In the genomic region with DNA sequence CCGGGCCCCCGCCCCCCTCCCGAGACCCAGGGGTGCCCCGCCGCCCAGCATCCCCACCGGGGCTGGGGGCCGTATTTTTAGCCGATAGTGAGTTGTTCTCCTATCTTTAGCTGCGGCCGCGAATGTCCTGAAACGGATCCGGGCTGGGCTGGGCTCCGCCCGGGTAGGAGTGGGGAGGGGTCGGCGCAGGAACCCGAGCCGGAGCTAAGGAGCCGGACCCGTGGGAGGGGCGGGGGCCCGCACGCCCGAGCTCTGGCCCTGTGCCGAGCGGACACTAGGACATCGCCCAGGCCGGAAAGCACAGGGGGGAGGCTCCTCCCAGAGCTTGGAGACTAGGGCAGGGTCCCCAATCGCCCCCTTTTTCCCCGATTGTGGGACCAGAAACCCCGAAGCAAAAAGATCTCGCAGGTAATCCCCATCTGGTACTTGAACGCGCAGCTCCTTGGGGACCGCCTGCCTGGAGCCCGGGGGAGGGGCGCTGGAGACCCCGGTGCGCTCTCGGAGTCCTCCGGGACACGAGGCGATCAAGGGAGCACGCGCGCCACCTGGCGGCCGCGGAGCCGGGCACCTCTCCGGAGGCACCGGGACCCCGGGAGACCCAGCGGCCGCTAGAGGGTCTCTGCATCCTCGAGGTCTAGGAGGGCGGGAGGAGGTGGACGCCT, we compare ENCODE assay signal across 1 cellular context.
TF ChIP-seq lines count a peak whose summit lies in the region.

No MANE protein-coding gene starts in this region.

TF ChIP-seq in HepG2, 621 proteins besides CTCF, POLR2A, EP300 and RAD21 (continued from another document and continues in another):
- TF ChIP-seq, protein P1, sequence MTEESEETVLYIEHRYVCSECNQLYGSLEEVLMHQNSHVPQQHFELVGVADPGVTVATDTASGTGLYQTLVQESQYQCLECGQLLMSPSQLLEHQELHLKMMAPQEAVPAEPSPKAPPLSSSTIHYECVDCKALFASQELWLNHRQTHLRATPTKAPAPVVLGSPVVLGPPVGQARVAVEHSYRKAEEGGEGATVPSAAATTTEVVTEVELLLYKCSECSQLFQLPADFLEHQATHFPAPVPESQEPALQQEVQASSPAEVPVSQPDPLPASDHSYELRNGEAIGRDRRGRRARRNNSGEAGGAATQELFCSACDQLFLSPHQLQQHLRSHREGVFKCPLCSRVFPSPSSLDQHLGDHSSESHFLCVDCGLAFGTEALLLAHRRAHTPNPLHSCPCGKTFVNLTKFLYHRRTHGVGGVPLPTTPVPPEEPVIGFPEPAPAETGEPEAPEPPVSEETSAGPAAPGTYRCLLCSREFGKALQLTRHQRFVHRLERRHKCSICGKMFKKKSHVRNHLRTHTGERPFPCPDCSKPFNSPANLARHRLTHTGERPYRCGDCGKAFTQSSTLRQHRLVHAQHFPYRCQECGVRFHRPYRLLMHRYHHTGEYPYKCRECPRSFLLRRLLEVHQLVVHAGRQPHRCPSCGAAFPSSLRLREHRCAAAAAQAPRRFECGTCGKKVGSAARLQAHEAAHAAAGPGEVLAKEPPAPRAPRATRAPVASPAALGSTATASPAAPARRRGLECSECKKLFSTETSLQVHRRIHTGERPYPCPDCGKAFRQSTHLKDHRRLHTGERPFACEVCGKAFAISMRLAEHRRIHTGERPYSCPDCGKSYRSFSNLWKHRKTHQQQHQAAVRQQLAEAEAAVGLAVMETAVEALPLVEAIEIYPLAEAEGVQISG (CRISPR knock-in tag; IDR thresholded peaks at IDR 0.05): peak; percentile 51
- TF ChIP-seq NCOA1 (CRISPR knock-in tag; IDR thresholded peaks at IDR 0.05) (peak; percentile 93), ZNF501 (CRISPR knock-in tag; IDR thresholded peaks at IDR 0.05) (peak; percentile 76), HNF4A (CRISPR knock-in tag; IDR thresholded peaks at IDR 0.05) (peak; percentile 12; the same call in 1 of the 2 replicates), THAP11 (CRISPR knock-in tag; IDR thresholded peaks at IDR 0.05) (peak; percentile 54; the same call in 1 of the 2 replicates), ZBTB7A (CRISPR knock-in tag; IDR thresholded peaks at IDR 0.05) (peak; percentile 93), YEATS4 (CRISPR knock-in tag; IDR thresholded peaks at IDR 0.05; ENCODE audit: borderline replicate concordance) (peak; percentile 39; the same call in 1 of the 2 replicates), ZNF709 (CRISPR knock-in tag; IDR thresholded peaks at IDR 0.05) (0 out of 2 replicates have a peak, but pooled peaks have one; percentile 28), MYC (CRISPR knock-in tag; IDR thresholded peaks at IDR 0.05; ENCODE audit: borderline replicate concordance) (peak; percentile 93), ELF3 (CRISPR knock-in tag; IDR thresholded peaks at IDR 0.05) (0 out of 2 replicates have a peak, but pooled peaks have one; percentile 52), BCL6 (CRISPR knock-in tag; IDR thresholded peaks at IDR 0.05) (peak; percentile 57; the same call in 1 of the 2 replicates), FOXA1 (IDR thresholded peaks at IDR 0.05) (no peak), FOXA1 (CRISPR knock-in tag; IDR thresholded peaks at IDR 0.05) (0 out of 2 replicates have a peak, but pooled peaks have one; percentile 8), ZSCAN29 (CRISPR knock-in tag; conservative IDR thresholded peaks at IDR 0.05) (0 out of 2 replicates have a peak, but pooled peaks have one; percentile 31), SRSF1 (optimal IDR thresholded peaks at IDR 0.05; ENCODE audit: low read depth, low read length) (peak; percentile 57), ZNF20 (CRISPR knock-in tag; IDR thresholded peaks at IDR 0.05) (no peak), NCOA2 (CRISPR knock-in tag; IDR thresholded peaks at IDR 0.05) (peak; percentile 51; the same call in 1 of the 2 replicates), ZNF263 (CRISPR knock-in tag; IDR thresholded peaks at IDR 0.05) (peak; percentile 84), NR2F6 (IDR thresholded peaks at IDR 0.05) (no peak), NR2F6 (CRISPR knock-in tag; IDR thresholded peaks at IDR 0.05) (peak; percentile 37; the same call in 1 of the 2 replicates), YY1 (IDR thresholded peaks at IDR 0.05; ENCODE audit: insufficient read depth, insufficient replicate concordance, low read depth, low read length) (peak; percentile 77), RFXAP (CRISPR knock-in tag; IDR thresholded peaks at IDR 0.05; ENCODE audit: borderline replicate concordance) (0 out of 2 replicates have a peak, but pooled peaks have one; percentile 63), ZFY (CRISPR knock-in tag; IDR thresholded peaks at IDR 0.05) (peak; percentile 68), ZMYM3 (CRISPR knock-in tag; IDR thresholded peaks at IDR 0.05) (peak; percentile 52; the same call in 1 of the 2 replicates), ZBTB20 (CRISPR knock-in tag; IDR thresholded peaks at IDR 0.05; ENCODE audit: borderline replicate concordance, low read depth) (peak; percentile 53; the same call in 1 of the 2 replicates), ISX (CRISPR knock-in tag; conservative IDR thresholded peaks at IDR 0.05) (no peak), HOXA5 (CRISPR knock-in tag; IDR thresholded peaks at IDR 0.05) (peak; percentile 57; the same call in 1 of the 2 replicates), PITX1 (CRISPR knock-in tag; IDR thresholded peaks at IDR 0.05) (peak; percentile 38; the same call in 1 of the 2 replicates)
- TF ChIP-seq, protein P2, sequence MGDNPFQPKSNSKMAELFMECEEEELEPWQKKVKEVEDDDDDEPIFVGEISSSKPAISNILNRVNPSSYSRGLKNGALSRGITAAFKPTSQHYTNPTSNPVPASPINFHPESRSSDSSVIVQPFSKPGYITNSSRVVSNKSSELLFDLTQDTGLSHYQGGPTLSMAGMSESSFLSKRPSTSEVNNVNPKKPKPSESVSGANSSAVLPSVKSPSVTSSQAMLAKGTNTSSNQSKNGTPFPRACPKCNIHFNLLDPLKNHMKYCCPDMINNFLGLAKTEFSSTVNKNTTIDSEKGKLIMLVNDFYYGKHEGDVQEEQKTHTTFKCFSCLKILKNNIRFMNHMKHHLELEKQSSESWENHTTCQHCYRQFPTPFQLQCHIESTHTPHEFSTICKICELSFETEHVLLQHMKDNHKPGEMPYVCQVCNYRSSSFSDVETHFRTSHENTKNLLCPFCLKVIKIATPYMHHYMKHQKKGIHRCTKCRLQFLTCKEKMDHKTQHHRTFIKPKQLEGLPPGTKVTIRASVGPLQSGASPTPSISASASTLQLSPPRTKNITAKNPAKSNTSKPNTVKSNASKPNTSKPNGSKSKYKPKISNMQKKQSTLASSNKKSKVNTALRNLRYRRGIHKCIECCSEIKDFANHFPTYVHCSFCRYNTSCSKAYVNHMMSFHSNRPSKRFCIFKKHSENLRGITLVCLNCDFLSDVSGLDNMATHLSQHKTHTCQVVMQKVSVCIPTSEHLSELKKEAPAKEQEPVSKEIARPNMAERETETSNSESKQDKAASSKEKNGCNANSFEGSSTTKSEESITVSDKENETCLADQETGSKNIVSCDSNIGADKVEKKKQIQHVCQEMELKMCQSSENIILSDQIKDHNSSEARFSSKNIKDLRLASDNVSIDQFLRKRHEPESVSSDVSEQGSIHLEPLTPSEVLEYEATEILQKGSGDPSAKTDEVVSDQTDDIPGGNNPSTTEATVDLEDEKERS (CRISPR knock-in tag; IDR thresholded peaks at IDR 0.05): 0 out of 2 replicates have a peak, but pooled peaks have one; percentile 21
- TF ChIP-seq, protein P3, sequence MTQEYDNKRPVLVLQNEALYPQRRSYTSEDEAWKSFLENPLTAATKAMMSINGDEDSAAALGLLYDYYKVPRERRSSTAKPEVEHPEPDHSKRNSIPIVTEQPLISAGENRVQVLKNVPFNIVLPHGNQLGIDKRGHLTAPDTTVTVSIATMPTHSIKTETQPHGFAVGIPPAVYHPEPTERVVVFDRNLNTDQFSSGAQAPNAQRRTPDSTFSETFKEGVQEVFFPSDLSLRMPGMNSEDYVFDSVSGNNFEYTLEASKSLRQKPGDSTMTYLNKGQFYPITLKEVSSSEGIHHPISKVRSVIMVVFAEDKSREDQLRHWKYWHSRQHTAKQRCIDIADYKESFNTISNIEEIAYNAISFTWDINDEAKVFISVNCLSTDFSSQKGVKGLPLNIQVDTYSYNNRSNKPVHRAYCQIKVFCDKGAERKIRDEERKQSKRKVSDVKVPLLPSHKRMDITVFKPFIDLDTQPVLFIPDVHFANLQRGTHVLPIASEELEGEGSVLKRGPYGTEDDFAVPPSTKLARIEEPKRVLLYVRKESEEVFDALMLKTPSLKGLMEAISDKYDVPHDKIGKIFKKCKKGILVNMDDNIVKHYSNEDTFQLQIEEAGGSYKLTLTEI (CRISPR knock-in tag; conservative IDR thresholded peaks at IDR 0.05): no peak
- TF ChIP-seq, protein P4, sequence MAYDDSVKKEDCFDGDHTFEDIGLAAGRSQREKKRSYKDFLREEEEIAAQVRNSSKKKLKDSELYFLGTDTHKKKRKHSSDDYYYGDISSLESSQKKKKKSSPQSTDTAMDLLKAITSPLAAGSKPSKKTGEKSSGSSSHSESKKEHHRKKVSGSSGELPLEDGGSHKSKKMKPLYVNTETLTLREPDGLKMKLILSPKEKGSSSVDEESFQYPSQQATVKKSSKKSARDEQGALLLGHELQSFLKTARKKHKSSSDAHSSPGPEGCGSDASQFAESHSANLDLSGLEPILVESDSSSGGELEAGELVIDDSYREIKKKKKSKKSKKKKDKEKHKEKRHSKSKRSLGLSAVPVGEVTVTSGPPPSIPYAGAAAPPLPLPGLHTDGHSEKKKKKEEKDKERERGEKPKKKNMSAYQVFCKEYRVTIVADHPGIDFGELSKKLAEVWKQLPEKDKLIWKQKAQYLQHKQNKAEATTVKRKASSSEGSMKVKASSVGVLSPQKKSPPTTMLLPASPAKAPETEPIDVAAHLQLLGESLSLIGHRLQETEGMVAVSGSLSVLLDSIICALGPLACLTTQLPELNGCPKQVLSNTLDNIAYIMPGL (CRISPR knock-in tag; IDR thresholded peaks at IDR 0.05; ENCODE audit: borderline replicate concordance in 1 of 2, low read depth in 1 of 2): peak; percentile 90 to 95; a peak in 3 of 4 replicates
- TF ChIP-seq, protein P5, sequence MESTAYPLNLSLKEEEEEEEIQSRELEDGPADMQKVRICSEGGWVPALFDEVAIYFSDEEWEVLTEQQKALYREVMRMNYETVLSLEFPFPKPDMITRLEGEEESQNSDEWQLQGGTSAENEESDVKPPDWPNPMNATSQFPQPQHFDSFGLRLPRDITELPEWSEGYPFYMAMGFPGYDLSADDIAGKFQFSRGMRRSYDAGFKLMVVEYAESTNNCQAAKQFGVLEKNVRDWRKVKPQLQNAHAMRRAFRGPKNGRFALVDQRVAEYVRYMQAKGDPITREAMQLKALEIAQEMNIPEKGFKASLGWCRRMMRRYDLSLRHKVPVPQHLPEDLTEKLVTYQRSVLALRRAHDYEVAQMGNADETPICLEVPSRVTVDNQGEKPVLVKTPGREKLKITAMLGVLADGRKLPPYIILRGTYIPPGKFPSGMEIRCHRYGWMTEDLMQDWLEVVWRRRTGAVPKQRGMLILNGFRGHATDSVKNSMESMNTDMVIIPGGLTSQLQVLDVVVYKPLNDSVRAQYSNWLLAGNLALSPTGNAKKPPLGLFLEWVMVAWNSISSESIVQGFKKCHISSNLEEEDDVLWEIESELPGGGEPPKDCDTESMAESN (CRISPR knock-in tag; conservative IDR thresholded peaks at IDR 0.05): peak; percentile 51; the same call in 1 of the 2 replicates
- TF ChIP-seq, protein P6, sequence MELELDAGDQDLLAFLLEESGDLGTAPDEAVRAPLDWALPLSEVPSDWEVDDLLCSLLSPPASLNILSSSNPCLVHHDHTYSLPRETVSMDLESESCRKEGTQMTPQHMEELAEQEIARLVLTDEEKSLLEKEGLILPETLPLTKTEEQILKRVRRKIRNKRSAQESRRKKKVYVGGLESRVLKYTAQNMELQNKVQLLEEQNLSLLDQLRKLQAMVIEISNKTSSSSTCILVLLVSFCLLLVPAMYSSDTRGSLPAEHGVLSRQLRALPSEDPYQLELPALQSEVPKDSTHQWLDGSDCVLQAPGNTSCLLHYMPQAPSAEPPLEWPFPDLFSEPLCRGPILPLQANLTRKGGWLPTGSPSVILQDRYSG (CRISPR knock-in tag; IDR thresholded peaks at IDR 0.05): 0 out of 2 replicates have a peak, but pooled peaks have one; percentile 6
- TF ChIP-seq, protein P7, sequence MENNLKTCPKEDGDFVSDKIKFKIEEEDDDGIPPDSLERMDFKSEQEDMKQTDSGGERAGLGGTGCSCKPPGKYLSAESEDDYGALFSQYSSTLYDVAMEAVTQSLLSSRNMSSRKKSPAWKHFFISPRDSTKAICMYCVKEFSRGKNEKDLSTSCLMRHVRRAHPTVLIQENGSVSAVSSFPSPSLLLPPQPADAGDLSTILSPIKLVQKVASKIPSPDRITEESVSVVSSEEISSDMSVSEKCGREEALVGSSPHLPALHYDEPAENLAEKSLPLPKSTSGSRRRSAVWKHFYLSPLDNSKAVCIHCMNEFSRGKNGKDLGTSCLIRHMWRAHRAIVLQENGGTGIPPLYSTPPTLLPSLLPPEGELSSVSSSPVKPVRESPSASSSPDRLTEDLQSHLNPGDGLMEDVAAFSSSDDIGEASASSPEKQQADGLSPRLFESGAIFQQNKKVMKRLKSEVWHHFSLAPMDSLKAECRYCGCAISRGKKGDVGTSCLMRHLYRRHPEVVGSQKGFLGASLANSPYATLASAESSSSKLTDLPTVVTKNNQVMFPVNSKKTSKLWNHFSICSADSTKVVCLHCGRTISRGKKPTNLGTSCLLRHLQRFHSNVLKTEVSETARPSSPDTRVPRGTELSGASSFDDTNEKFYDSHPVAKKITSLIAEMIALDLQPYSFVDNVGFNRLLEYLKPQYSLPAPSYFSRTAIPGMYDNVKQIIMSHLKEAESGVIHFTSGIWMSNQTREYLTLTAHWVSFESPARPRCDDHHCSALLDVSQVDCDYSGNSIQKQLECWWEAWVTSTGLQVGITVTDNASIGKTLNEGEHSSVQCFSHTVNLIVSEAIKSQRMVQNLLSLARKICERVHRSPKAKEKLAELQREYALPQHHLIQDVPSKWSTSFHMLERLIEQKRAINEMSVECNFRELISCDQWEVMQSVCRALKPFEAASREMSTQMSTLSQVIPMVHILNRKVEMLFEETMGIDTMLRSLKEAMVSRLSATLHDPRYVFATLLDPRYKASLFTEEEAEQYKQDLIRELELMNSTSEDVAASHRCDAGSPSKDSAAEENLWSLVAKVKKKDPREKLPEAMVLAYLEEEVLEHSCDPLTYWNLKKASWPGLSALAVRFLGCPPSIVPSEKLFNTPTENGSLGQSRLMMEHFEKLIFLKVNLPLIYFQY (CRISPR knock-in tag; IDR thresholded peaks at IDR 0.05; ENCODE audit: borderline replicate concordance): no peak
- TF ChIP-seq, protein P8, sequence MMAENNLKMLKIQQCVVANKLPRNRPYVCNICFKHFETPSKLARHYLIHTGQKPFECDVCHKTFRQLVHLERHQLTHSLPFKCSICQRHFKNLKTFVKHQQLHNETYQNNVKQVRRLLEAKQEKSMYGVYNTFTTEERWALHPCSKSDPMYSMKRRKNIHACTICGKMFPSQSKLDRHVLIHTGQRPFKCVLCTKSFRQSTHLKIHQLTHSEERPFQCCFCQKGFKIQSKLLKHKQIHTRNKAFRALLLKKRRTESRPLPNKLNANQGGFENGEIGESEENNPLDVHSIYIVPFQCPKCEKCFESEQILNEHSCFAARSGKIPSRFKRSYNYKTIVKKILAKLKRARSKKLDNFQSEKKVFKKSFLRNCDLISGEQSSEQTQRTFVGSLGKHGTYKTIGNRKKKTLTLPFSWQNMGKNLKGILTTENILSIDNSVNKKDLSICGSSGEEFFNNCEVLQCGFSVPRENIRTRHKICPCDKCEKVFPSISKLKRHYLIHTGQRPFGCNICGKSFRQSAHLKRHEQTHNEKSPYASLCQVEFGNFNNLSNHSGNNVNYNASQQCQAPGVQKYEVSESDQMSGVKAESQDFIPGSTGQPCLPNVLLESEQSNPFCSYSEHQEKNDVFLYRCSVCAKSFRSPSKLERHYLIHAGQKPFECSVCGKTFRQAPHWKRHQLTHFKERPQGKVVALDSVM (CRISPR knock-in tag; IDR thresholded peaks at IDR 0.05): peak; percentile 61
